In the genomic region with DNA sequence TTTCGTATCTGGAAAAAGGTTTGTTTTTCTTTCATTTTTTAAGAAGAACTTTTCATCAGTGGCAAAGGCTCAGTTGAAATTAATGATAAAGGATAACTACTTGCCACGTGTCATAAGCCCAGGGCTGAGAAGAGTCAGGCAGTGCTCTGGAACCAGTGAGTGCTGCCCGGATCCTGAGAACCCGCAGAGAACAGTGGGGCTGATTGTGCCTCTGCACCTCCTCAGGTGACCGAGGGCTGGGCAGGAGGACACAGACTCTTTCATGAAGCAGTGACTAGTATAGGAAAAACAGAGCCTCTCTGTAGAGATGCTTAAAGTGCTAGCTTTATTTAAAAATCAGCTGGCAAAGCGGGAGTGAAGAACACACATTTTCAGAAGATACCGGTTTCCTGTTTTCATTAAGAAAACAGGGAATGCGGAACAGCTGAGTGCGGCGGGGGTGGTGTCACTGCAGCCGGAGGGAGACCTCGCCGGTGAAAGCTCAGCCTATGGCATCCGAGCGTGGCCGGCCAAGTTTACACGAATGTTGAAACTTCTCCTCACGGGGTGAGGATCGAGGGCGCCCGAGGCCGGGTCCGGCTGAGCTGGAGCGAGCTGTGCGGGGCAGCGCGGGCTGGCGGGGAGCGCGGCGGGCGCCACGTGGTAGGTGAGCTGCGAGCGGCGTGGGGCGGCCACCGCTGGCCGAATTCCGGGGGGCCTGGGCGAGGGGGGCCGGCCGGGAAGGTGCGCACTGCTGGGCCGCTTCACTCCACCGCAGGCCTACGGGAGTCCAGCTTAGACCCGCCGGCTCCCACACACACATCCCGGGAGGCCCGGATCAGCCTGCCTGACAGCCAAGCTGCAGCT, we compare ENCODE assay signal across 1 cellular context.
TF ChIP-seq lines count a peak whose summit lies in the region.

No MANE protein-coding gene starts in this region.

TF ChIP-seq in HepG2, 621 proteins besides CTCF, POLR2A, EP300 and RAD21 (continued from another document and continues in another):
- TF ChIP-seq, protein P1, sequence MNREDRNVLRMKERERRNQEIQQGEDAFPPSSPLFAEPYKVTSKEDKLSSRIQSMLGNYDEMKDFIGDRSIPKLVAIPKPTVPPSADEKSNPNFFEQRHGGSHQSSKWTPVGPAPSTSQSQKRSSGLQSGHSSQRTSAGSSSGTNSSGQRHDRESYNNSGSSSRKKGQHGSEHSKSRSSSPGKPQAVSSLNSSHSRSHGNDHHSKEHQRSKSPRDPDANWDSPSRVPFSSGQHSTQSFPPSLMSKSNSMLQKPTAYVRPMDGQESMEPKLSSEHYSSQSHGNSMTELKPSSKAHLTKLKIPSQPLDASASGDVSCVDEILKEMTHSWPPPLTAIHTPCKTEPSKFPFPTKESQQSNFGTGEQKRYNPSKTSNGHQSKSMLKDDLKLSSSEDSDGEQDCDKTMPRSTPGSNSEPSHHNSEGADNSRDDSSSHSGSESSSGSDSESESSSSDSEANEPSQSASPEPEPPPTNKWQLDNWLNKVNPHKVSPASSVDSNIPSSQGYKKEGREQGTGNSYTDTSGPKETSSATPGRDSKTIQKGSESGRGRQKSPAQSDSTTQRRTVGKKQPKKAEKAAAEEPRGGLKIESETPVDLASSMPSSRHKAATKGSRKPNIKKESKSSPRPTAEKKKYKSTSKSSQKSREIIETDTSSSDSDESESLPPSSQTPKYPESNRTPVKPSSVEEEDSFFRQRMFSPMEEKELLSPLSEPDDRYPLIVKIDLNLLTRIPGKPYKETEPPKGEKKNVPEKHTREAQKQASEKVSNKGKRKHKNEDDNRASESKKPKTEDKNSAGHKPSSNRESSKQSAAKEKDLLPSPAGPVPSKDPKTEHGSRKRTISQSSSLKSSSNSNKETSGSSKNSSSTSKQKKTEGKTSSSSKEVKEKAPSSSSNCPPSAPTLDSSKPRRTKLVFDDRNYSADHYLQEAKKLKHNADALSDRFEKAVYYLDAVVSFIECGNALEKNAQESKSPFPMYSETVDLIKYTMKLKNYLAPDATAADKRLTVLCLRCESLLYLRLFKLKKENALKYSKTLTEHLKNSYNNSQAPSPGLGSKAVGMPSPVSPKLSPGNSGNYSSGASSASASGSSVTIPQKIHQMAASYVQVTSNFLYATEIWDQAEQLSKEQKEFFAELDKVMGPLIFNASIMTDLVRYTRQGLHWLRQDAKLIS (CRISPR knock-in tag; IDR thresholded peaks at IDR 0.05) = peak; percentile 62
- no peak for TF ChIP-seq FOXP1 (IDR thresholded peaks at IDR 0.05)
- no peak for TF ChIP-seq FOXP1 (CRISPR knock-in tag; IDR thresholded peaks at IDR 0.05)
- TF ChIP-seq ZNF670 (CRISPR knock-in tag; IDR thresholded peaks at IDR 0.05; ENCODE audit: borderline replicate concordance) = no peak
- no peak for TF ChIP-seq NFYC (CRISPR knock-in tag; IDR thresholded peaks at IDR 0.05)
- no peak for TF ChIP-seq SAFB2 (CRISPR knock-in tag; IDR thresholded peaks at IDR 0.05; ENCODE audit: borderline replicate concordance, low read depth)
- TF ChIP-seq, protein P2, sequence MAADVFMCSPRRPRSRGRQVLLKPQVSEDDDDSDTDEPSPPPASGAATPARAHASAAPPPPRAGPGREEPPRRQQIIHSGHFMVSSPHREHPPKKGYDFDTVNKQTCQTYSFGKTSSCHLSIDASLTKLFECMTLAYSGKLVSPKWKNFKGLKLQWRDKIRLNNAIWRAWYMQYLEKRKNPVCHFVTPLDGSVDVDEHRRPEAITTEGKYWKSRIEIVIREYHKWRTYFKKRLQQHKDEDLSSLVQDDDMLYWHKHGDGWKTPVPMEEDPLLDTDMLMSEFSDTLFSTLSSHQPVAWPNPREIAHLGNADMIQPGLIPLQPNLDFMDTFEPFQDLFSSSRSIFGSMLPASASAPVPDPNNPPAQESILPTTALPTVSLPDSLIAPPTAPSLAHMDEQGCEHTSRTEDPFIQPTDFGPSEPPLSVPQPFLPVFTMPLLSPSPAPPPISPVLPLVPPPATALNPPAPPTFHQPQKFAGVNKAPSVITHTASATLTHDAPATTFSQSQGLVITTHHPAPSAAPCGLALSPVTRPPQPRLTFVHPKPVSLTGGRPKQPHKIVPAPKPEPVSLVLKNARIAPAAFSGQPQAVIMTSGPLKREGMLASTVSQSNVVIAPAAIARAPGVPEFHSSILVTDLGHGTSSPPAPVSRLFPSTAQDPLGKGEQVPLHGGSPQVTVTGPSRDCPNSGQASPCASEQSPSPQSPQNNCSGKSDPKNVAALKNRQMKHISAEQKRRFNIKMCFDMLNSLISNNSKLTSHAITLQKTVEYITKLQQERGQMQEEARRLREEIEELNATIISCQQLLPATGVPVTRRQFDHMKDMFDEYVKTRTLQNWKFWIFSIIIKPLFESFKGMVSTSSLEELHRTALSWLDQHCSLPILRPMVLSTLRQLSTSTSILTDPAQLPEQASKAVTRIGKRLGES (CRISPR knock-in tag; IDR thresholded peaks at IDR 0.05; ENCODE audit: borderline replicate concordance) = no peak; the same call in 1 of the 2 replicates
- TF ChIP-seq, protein P3, sequence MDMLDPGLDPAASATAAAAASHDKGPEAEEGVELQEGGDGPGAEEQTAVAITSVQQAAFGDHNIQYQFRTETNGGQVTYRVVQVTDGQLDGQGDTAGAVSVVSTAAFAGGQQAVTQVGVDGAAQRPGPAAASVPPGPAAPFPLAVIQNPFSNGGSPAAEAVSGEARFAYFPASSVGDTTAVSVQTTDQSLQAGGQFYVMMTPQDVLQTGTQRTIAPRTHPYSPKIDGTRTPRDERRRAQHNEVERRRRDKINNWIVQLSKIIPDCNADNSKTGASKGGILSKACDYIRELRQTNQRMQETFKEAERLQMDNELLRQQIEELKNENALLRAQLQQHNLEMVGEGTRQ (IDR thresholded peaks at IDR 0.05; ENCODE audit: low read depth, low read length) = no peak
- TF ChIP-seq, protein P3 (CRISPR knock-in tag; IDR thresholded peaks at IDR 0.05; ENCODE audit: borderline replicate concordance) = no peak
- TF ChIP-seq, protein P4, sequence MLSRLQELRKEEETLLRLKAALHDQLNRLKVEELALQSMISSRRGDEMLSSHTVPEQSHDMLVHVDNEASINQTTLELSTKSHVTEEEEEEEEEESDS (CRISPR knock-in tag; IDR thresholded peaks at IDR 0.05; ENCODE audit: borderline replicate concordance) = no peak
- TF ChIP-seq, protein P5, sequence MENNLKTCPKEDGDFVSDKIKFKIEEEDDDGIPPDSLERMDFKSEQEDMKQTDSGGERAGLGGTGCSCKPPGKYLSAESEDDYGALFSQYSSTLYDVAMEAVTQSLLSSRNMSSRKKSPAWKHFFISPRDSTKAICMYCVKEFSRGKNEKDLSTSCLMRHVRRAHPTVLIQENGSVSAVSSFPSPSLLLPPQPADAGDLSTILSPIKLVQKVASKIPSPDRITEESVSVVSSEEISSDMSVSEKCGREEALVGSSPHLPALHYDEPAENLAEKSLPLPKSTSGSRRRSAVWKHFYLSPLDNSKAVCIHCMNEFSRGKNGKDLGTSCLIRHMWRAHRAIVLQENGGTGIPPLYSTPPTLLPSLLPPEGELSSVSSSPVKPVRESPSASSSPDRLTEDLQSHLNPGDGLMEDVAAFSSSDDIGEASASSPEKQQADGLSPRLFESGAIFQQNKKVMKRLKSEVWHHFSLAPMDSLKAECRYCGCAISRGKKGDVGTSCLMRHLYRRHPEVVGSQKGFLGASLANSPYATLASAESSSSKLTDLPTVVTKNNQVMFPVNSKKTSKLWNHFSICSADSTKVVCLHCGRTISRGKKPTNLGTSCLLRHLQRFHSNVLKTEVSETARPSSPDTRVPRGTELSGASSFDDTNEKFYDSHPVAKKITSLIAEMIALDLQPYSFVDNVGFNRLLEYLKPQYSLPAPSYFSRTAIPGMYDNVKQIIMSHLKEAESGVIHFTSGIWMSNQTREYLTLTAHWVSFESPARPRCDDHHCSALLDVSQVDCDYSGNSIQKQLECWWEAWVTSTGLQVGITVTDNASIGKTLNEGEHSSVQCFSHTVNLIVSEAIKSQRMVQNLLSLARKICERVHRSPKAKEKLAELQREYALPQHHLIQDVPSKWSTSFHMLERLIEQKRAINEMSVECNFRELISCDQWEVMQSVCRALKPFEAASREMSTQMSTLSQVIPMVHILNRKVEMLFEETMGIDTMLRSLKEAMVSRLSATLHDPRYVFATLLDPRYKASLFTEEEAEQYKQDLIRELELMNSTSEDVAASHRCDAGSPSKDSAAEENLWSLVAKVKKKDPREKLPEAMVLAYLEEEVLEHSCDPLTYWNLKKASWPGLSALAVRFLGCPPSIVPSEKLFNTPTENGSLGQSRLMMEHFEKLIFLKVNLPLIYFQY (CRISPR knock-in tag; IDR thresholded peaks at IDR 0.05; ENCODE audit: borderline replicate concordance) = no peak
- TF ChIP-seq, protein P6, sequence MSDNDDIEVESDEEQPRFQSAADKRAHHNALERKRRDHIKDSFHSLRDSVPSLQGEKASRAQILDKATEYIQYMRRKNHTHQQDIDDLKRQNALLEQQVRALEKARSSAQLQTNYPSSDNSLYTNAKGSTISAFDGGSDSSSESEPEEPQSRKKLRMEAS (IDR thresholded peaks at IDR 0.05) = peak; percentile 75; the same call in 1 of the 2 replicates
- TF ChIP-seq ZNF121 (CRISPR knock-in tag; IDR thresholded peaks at IDR 0.05) = 0 out of 2 replicates have a peak, but pooled peaks have one; percentile 30
- peak; percentile 52 for TF ChIP-seq CCAR2 (optimal IDR thresholded peaks at IDR 0.05; ENCODE audit: low read depth, low read length)
- 0 out of 2 replicates have a peak, but pooled peaks have one; percentile 54 for TF ChIP-seq ARNT2 (CRISPR knock-in tag; IDR thresholded peaks at IDR 0.05; ENCODE audit: low read depth)
- TF ChIP-seq HHEX (CRISPR knock-in tag; IDR thresholded peaks at IDR 0.05) = no peak
- TF ChIP-seq RBFOX2 (IDR thresholded peaks at IDR 0.05; ENCODE audit: low read depth, low read length) = peak; percentile 99
- TF ChIP-seq DMAP1 (CRISPR knock-in tag; IDR thresholded peaks at IDR 0.05) = peak; percentile 80; the same call in 1 of the 2 replicates
- peak; percentile 21; the same call in 1 of the 2 replicates for TF ChIP-seq ELF3 (CRISPR knock-in tag; IDR thresholded peaks at IDR 0.05)
- peak; percentile 67; the same call in 1 of the 2 replicates for TF ChIP-seq ELF1 (CRISPR knock-in tag; IDR thresholded peaks at IDR 0.05)
- TF ChIP-seq YY1 (IDR thresholded peaks at IDR 0.05; ENCODE audit: insufficient read depth, insufficient replicate concordance, low read depth, low read length) = peak; percentile 26
- peak; percentile 29; the same call in 1 of the 2 replicates for TF ChIP-seq BORCS8-MEF2B (CRISPR knock-in tag; IDR thresholded peaks at IDR 0.05)
- TF ChIP-seq MED1 (CRISPR knock-in tag; IDR thresholded peaks at IDR 0.05) = peak; percentile 60; the same call in 1 of the 2 replicates
- TF ChIP-seq ZNF124 (CRISPR knock-in tag; IDR thresholded peaks at IDR 0.05) = no peak
- TF ChIP-seq, protein P7, sequence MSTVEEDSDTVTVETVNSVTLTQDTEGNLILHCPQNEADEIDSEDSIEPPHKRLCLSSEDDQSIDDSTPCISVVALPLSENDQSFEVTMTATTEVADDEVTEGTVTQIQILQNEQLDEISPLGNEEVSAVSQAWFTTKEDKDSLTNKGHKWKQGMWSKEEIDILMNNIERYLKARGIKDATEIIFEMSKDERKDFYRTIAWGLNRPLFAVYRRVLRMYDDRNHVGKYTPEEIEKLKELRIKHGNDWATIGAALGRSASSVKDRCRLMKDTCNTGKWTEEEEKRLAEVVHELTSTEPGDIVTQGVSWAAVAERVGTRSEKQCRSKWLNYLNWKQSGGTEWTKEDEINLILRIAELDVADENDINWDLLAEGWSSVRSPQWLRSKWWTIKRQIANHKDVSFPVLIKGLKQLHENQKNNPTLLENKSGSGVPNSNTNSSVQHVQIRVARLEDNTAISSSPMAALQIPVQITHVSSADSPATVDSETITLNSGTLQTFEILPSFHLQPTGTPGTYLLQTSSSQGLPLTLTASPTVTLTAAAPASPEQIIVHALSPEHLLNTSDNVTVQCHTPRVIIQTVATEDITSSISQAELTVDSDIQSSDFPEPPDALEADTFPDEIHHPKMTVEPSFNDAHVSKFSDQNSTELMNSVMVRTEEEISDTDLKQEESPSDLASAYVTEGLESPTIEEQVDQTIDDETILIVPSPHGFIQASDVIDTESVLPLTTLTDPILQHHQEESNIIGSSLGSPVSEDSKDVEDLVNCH (CRISPR knock-in tag; IDR thresholded peaks at IDR 0.05) = no peak
- no peak for TF ChIP-seq FOXC1 (CRISPR knock-in tag; IDR thresholded peaks at IDR 0.05; ENCODE audit: borderline replicate concordance)
- TF ChIP-seq ZNF746 (CRISPR knock-in tag; IDR thresholded peaks at IDR 0.05) = no peak
- TF ChIP-seq, protein P8, sequence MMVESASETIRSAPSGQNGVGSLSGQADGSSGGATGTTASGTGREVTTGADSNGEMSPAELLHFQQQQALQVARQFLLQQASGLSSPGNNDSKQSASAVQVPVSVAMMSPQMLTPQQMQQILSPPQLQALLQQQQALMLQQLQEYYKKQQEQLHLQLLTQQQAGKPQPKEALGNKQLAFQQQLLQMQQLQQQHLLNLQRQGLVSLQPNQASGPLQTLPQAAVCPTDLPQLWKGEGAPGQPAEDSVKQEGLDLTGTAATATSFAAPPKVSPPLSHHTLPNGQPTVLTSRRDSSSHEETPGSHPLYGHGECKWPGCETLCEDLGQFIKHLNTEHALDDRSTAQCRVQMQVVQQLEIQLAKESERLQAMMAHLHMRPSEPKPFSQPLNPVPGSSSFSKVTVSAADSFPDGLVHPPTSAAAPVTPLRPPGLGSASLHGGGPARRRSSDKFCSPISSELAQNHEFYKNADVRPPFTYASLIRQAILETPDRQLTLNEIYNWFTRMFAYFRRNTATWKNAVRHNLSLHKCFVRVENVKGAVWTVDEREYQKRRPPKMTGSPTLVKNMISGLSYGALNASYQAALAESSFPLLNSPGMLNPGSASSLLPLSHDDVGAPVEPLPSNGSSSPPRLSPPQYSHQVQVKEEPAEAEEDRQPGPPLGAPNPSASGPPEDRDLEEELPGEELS (CRISPR knock-in tag; IDR thresholded peaks at IDR 0.05) = peak; percentile 64; the same call in 1 of the 2 replicates
